1 cellular context compared by ENCODE assay signal in the genomic region with DNA sequence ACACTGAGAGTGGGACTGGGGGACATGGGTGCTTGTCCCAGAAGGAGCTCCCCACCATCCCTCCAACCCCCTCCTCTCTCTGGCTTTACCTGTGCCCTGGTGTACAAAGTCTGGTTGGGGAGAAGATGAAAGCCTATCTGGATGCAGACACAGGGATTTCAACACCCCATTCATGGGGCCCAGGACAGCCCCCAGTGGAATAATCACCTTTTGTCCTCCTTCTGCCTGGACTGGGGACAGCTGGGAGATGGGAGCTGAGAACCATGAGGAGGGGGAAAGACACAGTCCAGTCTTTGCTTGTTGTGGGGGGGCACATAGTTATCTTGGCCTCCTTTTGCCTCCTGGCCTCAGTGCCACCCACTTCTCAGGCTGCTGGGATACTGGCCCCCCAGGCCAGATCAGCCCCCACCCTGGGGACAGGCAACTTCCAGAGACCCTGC.
TF ChIP-seq lines count a peak whose summit lies in the region.

No MANE protein-coding gene starts in this region.

TF ChIP-seq in HepG2, 621 proteins besides CTCF, POLR2A, EP300 and RAD21 (continued from another document and continues in another):
- TF ChIP-seq, protein P1, sequence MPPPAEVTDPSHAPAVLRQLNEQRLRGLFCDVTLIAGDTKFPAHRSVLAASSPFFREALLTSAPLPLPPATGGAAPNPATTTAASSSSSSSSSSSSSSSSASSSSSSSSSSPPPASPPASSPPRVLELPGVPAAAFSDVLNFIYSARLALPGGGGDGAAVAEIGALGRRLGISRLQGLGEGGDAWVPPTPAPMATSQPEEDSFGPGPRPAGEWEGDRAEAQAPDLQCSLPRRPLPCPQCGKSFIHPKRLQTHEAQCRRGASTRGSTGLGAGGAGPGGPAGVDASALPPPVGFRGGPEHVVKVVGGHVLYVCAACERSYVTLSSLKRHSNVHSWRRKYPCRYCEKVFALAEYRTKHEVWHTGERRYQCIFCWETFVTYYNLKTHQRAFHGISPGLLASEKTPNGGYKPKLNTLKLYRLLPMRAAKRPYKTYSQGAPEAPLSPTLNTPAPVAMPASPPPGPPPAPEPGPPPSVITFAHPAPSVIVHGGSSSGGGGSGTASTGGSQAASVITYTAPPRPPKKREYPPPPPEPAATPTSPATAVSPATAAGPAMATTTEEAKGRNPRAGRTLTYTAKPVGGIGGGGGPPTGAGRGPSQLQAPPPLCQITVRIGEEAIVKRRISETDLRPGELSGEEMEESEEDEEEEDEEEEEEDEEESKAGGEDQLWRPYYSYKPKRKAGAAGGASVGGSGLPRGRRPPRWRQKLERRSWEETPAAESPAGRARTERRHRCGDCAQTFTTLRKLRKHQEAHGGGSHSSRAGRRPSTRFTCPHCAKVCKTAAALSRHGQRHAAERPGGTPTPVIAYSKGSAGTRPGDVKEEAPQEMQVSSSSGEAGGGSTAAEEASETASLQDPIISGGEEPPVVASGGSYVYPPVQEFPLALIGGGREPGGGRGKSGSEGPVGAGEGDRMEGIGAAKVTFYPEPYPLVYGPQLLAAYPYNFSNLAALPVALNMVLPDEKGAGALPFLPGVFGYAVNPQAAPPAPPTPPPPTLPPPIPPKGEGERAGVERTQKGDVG (CRISPR knock-in tag; IDR thresholded peaks at IDR 0.05; ENCODE audit: borderline replicate concordance) = 0 out of 2 replicates have a peak, but pooled peaks have one; percentile 54
- TF ChIP-seq, protein P2, sequence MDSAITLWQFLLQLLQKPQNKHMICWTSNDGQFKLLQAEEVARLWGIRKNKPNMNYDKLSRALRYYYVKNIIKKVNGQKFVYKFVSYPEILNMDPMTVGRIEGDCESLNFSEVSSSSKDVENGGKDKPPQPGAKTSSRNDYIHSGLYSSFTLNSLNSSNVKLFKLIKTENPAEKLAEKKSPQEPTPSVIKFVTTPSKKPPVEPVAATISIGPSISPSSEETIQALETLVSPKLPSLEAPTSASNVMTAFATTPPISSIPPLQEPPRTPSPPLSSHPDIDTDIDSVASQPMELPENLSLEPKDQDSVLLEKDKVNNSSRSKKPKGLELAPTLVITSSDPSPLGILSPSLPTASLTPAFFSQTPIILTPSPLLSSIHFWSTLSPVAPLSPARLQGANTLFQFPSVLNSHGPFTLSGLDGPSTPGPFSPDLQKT (CRISPR knock-in tag; IDR thresholded peaks at IDR 0.05; ENCODE audit: borderline replicate concordance) = no peak
- TF ChIP-seq FOXA1 (IDR thresholded peaks at IDR 0.05) = no peak
- no peak for TF ChIP-seq FOXA1 (CRISPR knock-in tag; IDR thresholded peaks at IDR 0.05)
- TF ChIP-seq ZNF501 (CRISPR knock-in tag; IDR thresholded peaks at IDR 0.05) = no peak
- TF ChIP-seq, protein P3, sequence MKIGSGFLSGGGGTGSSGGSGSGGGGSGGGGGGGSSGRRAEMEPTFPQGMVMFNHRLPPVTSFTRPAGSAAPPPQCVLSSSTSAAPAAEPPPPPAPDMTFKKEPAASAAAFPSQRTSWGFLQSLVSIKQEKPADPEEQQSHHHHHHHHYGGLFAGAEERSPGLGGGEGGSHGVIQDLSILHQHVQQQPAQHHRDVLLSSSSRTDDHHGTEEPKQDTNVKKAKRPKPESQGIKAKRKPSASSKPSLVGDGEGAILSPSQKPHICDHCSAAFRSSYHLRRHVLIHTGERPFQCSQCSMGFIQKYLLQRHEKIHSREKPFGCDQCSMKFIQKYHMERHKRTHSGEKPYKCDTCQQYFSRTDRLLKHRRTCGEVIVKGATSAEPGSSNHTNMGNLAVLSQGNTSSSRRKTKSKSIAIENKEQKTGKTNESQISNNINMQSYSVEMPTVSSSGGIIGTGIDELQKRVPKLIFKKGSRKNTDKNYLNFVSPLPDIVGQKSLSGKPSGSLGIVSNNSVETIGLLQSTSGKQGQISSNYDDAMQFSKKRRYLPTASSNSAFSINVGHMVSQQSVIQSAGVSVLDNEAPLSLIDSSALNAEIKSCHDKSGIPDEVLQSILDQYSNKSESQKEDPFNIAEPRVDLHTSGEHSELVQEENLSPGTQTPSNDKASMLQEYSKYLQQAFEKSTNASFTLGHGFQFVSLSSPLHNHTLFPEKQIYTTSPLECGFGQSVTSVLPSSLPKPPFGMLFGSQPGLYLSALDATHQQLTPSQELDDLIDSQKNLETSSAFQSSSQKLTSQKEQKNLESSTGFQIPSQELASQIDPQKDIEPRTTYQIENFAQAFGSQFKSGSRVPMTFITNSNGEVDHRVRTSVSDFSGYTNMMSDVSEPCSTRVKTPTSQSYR (CRISPR knock-in tag; IDR thresholded peaks at IDR 0.05; ENCODE audit: borderline replicate concordance) = peak; percentile 55; the same call in 1 of the 2 replicates
- no peak for TF ChIP-seq GTF2F1 (IDR thresholded peaks at IDR 0.05; ENCODE audit: low read length)
- no peak for TF ChIP-seq MAFK (conservative IDR thresholded peaks at IDR 0.05 in 1 of 2, IDR thresholded peaks at IDR 0.05 in 1 of 2; ENCODE audit: low read length in 2 of 2)
- TF ChIP-seq, protein P4, sequence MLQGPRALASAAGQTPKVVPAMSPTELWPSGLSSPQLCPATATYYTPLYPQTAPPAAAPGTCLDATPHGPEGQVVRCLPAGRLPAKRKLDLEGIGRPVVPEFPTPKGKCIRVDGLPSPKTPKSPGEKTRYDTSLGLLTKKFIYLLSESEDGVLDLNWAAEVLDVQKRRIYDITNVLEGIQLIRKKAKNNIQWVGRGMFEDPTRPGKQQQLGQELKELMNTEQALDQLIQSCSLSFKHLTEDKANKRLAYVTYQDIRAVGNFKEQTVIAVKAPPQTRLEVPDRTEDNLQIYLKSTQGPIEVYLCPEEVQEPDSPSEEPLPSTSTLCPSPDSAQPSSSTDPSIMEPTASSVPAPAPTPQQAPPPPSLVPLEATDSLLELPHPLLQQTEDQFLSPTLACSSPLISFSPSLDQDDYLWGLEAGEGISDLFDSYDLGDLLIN (CRISPR knock-in tag; IDR thresholded peaks at IDR 0.05; ENCODE audit: borderline replicate concordance) = no peak
- TF ChIP-seq, protein P5, sequence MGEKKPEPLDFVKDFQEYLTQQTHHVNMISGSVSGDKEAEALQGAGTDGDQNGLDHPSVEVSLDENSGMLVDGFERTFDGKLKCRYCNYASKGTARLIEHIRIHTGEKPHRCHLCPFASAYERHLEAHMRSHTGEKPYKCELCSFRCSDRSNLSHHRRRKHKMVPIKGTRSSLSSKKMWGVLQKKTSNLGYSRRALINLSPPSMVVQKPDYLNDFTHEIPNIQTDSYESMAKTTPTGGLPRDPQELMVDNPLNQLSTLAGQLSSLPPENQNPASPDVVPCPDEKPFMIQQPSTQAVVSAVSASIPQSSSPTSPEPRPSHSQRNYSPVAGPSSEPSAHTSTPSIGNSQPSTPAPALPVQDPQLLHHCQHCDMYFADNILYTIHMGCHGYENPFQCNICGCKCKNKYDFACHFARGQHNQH (CRISPR knock-in tag; IDR thresholded peaks at IDR 0.05) = no peak
- no peak for TF ChIP-seq TCF12 (IDR thresholded peaks at IDR 0.05)
- no peak for TF ChIP-seq TCF12 (CRISPR knock-in tag; IDR thresholded peaks at IDR 0.05)
- TF ChIP-seq SNAI1 (CRISPR knock-in tag; IDR thresholded peaks at IDR 0.05; ENCODE audit: borderline replicate concordance) = no peak
- peak; percentile 32; the same call in 1 of the 2 replicates for TF ChIP-seq HHEX (CRISPR knock-in tag; IDR thresholded peaks at IDR 0.05)
- TF ChIP-seq YY1 (IDR thresholded peaks at IDR 0.05; ENCODE audit: insufficient read depth, insufficient replicate concordance, low read depth, low read length) = no peak
- 0 out of 2 replicates have a peak, but pooled peaks have one; percentile 18 for TF ChIP-seq ZNF510 (CRISPR knock-in tag; IDR thresholded peaks at IDR 0.05; ENCODE audit: low read depth)
- TF ChIP-seq, protein P6, sequence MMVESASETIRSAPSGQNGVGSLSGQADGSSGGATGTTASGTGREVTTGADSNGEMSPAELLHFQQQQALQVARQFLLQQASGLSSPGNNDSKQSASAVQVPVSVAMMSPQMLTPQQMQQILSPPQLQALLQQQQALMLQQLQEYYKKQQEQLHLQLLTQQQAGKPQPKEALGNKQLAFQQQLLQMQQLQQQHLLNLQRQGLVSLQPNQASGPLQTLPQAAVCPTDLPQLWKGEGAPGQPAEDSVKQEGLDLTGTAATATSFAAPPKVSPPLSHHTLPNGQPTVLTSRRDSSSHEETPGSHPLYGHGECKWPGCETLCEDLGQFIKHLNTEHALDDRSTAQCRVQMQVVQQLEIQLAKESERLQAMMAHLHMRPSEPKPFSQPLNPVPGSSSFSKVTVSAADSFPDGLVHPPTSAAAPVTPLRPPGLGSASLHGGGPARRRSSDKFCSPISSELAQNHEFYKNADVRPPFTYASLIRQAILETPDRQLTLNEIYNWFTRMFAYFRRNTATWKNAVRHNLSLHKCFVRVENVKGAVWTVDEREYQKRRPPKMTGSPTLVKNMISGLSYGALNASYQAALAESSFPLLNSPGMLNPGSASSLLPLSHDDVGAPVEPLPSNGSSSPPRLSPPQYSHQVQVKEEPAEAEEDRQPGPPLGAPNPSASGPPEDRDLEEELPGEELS (CRISPR knock-in tag; IDR thresholded peaks at IDR 0.05) = peak; percentile 23; the same call in 1 of the 2 replicates
- TF ChIP-seq, protein P7, sequence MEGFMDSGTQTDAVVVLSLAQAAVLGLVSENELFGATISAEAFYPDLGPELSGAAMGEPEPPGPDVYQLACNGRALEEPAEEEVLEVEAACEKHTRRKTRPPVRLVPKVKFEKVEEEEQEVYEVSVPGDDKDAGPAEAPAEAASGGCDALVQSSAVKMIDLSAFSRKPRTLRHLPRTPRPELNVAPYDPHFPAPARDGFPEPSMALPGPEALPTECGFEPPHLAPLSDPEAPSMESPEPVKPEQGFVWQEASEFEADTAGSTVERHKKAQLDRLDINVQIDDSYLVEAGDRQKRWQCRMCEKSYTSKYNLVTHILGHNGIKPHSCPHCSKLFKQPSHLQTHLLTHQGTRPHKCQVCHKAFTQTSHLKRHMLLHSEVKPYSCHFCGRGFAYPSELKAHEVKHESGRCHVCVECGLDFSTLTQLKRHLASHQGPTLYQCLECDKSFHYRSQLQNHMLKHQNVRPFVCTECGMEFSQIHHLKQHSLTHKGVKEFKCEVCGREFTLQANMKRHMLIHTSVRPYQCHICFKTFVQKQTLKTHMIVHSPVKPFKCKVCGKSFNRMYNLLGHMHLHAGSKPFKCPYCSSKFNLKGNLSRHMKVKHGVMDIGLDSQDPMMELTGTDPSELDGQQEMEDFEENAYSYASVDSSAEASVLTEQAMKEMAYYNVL (CRISPR knock-in tag; IDR thresholded peaks at IDR 0.05; ENCODE audit: borderline replicate concordance) = peak; percentile 22; the same call in 1 of the 2 replicates
- TF ChIP-seq, protein P8, sequence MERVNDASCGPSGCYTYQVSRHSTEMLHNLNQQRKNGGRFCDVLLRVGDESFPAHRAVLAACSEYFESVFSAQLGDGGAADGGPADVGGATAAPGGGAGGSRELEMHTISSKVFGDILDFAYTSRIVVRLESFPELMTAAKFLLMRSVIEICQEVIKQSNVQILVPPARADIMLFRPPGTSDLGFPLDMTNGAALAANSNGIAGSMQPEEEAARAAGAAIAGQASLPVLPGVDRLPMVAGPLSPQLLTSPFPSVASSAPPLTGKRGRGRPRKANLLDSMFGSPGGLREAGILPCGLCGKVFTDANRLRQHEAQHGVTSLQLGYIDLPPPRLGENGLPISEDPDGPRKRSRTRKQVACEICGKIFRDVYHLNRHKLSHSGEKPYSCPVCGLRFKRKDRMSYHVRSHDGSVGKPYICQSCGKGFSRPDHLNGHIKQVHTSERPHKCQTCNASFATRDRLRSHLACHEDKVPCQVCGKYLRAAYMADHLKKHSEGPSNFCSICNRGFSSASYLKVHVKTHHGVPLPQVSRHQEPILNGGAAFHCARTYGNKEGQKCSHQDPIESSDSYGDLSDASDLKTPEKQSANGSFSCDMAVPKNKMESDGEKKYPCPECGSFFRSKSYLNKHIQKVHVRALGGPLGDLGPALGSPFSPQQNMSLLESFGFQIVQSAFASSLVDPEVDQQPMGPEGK (CRISPR knock-in tag; IDR thresholded peaks at IDR 0.05) = peak; percentile 95
- TF ChIP-seq CEBPB (IDR thresholded peaks at IDR 0.05; ENCODE audit: borderline replicate concordance, low read depth, low read length) = peak; percentile 33; the same call in 1 of the 2 replicates
- no peak for TF ChIP-seq ZFP1 (CRISPR knock-in tag; IDR thresholded peaks at IDR 0.05)
- no peak for TF ChIP-seq ZNF432 (CRISPR knock-in tag; IDR thresholded peaks at IDR 0.05; ENCODE audit: borderline replicate concordance)
- peak; percentile 85 for TF ChIP-seq SRSF1 (optimal IDR thresholded peaks at IDR 0.05; ENCODE audit: low read depth, low read length)
- TF ChIP-seq TCF7 (IDR thresholded peaks at IDR 0.05; ENCODE audit: low read depth) = peak; percentile 65
- TF ChIP-seq BCL6 (CRISPR knock-in tag; IDR thresholded peaks at IDR 0.05) = no peak
- TF ChIP-seq ZNF225 (CRISPR knock-in tag; IDR thresholded peaks at IDR 0.05) = no peak
- TF ChIP-seq, protein P9, sequence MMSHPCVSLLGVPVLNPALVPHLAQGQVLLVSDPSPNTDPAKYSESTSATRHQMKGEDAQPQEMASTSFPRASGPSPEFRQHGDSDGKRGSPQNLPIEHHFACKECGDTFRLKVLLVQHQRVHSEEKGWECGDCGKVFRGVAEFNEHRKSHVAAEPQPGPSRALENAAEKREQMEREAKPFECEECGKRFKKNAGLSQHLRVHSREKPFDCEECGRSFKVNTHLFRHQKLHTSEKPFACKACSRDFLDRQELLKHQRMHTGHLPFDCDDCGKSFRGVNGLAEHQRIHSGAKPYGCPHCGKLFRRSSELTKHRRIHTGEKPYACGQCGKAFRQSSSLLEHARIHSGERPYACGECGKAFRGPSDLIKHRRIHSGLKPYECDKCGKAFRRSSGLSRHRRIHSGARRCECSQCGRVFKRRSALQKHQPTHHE (CRISPR knock-in tag; IDR thresholded peaks at IDR 0.05; ENCODE audit: borderline replicate concordance) = no peak
- TF ChIP-seq ZNF674 (CRISPR knock-in tag; IDR thresholded peaks at IDR 0.05; ENCODE audit: low read depth) = no peak
- 0 out of 2 replicates have a peak, but pooled peaks have one; percentile 10 for TF ChIP-seq REPIN1 (CRISPR knock-in tag; IDR thresholded peaks at IDR 0.05; ENCODE audit: borderline replicate concordance, low read depth)
- no peak for TF ChIP-seq ZNF30 (CRISPR knock-in tag; IDR thresholded peaks at IDR 0.05)
- no peak for TF ChIP-seq CHD2 (IDR thresholded peaks at IDR 0.05; ENCODE audit: low read depth, low read length)
- no peak for TF ChIP-seq XRCC5 (optimal IDR thresholded peaks at IDR 0.05; ENCODE audit: low read length)
- TF ChIP-seq ADNP (CRISPR knock-in tag; IDR thresholded peaks at IDR 0.05) = no peak
- peak; percentile 79 for TF ChIP-seq NCOR1 (IDR thresholded peaks at IDR 0.05; ENCODE audit: borderline replicate concordance, low read length)
- 0 out of 2 replicates have a peak, but pooled peaks have one; percentile 10 for TF ChIP-seq MED1 (CRISPR knock-in tag; IDR thresholded peaks at IDR 0.05)
- no peak for TF ChIP-seq NR2F6 (IDR thresholded peaks at IDR 0.05)
- TF ChIP-seq NR2F6 (CRISPR knock-in tag; IDR thresholded peaks at IDR 0.05) = peak; percentile 16; the same call in 1 of the 2 replicates
- TF ChIP-seq RFXANK (CRISPR knock-in tag; IDR thresholded peaks at IDR 0.05) = no peak
- no peak for TF ChIP-seq SRF (IDR thresholded peaks at IDR 0.05; ENCODE audit: low read depth, low read length)
- no peak for TF ChIP-seq HNRNPK (IDR thresholded peaks at IDR 0.05; ENCODE audit: low read depth, low read length, poor library complexity, severe bottlenecking)
- no peak for TF ChIP-seq ZNF724P (CRISPR knock-in tag; IDR thresholded peaks at IDR 0.05; ENCODE audit: borderline replicate concordance)
